In genomic region chr14:100554696-100555320, GRCh38 we compare ENCODE assay signal across 24 cellular contexts. TPM values are rescaled to one million over a fixed set of nuclear protein-coding genes. Genes with fewer than 3 reads are reported as not detected.
"Had no signal": no experiment of that assay in that cellular context is flagged by ENCODE, and none has a peak within 500 bp of the region (broad histone marks: within the 10 kb centered on the region; RNA-seq: fewer than 3 reads in every experiment).

No MANE protein-coding gene starts in this region.

- DNase-seq: activated CD4-positive, alpha-beta T cell treated with anti-CD3 and anti-CD28 coated beads for 48 hours; activated CD8-positive, alpha-beta T cell treated with anti-CD3 and anti-CD28 coated beads for 36 hours; activated gamma-delta T cell; amniotic stem cell; cerebellar nuclear complex; dermis blood vessel endothelial cell; effector CD8-positive, alpha-beta T cell; foreskin keratinocyte; natural killer cell; pancreas; spleen; stimulated activated CD4-positive, alpha-beta T cell treated with anti-CD3 and anti-CD28 coated beads, Interleukin-4, amount 100 ng/mL, for 1 hour; SW 1271; T-helper 17 cell; tibial artery had no signal

- H3K4me3 ChIP-seq: hepatocyte, lower lobe of right lung, pancreas, psoas muscle, right atrium auricular region, spleen, tibial artery had no signal

- H3K4me1 ChIP-seq: breast epithelium, foreskin keratinocyte, pancreas, psoas muscle, right atrium auricular region had no signal

- H3K27ac Mint-ChIP-seq: activated CD8-positive, alpha-beta T cell treated with anti-CD3 and anti-CD28 coated beads for 36 hours; activated naive CD4-positive, alpha-beta T cell treated with anti-CD3 and anti-CD28 coated beads, Interleukin-2, amount 50 U/mL, for 24 hours; activated T-helper 1 cell treated with anti-CD3 and anti-CD28 coated beads, Interleukin-12 subunit alpha, Interleukin-12 subunit beta, Interleukin-2, Interleukin-4 antibody, amounts not matched to agents 30 ng/mL and 10 ng/mL and 1 ng/mL, durations not matched to agents 14 hours and 24 hours and 36 hours; immature natural killer cell; natural killer cell; stimulated activated naive CD8-positive, alpha-beta T cell treated with anti-CD3 and anti-CD28 coated beads, Interleukin-15, Interleukin-2, amounts not matched to agents 100 ng/mL and 50 ng/mL, for 24 hours; T-helper 17 cell had no signal

- H3K79me2 ChIP-seq: hepatocyte had no signal

- H3K36me3 Mint-ChIP-seq: activated naive CD4-positive, alpha-beta T cell treated with anti-CD3 and anti-CD28 coated beads, Interleukin-2, amount 50 U/mL, for 24 hours; immature natural killer cell; natural killer cell had no signal

- H3K4me2 ChIP-seq: hepatocyte had no signal

- H3K27me3 Mint-ChIP-seq: activated CD8-positive, alpha-beta T cell treated with anti-CD3 and anti-CD28 coated beads for 36 hours; activated naive CD4-positive, alpha-beta T cell treated with anti-CD3 and anti-CD28 coated beads, Interleukin-2, amount 50 U/mL, for 24 hours; stimulated activated naive CD8-positive, alpha-beta T cell treated with anti-CD3 and anti-CD28 coated beads, Interleukin-15, Interleukin-2, amounts not matched to agents 100 ng/mL and 50 ng/mL, for 24 hours had no signal

- H3K9me3 ChIP-seq: breast epithelium, lower lobe of right lung, pancreas, psoas muscle, right atrium auricular region, spleen, tibial artery had no signal

- H3K9me3 Mint-ChIP-seq: activated CD8-positive, alpha-beta T cell treated with anti-CD3 and anti-CD28 coated beads for 36 hours; activated naive CD4-positive, alpha-beta T cell treated with anti-CD3 and anti-CD28 coated beads, Interleukin-2, amount 50 U/mL, for 24 hours; activated T-helper 1 cell treated with anti-CD3 and anti-CD28 coated beads, Interleukin-12 subunit alpha, Interleukin-12 subunit beta, Interleukin-2, Interleukin-4 antibody, amounts not matched to agents 30 ng/mL and 10 ng/mL and 1 ng/mL, durations not matched to agents 14 hours and 24 hours and 36 hours; immature natural killer cell; natural killer cell; stimulated activated naive CD8-positive, alpha-beta T cell treated with anti-CD3 and anti-CD28 coated beads, Interleukin-15, Interleukin-2, amounts not matched to agents 100 ng/mL and 50 ng/mL, for 24 hours had no signal

- H3K4me1 Mint-ChIP-seq: activated naive CD4-positive, alpha-beta T cell treated with anti-CD3 and anti-CD28 coated beads, Interleukin-2, amount 50 U/mL, for 24 hours; immature natural killer cell; natural killer cell had no signal

- H3K27me3 ChIP-seq: breast epithelium, hepatocyte, pancreas, right atrium auricular region had no signal

- H3K27ac ChIP-seq: foreskin keratinocyte, hepatocyte, lower lobe of right lung, pancreas, psoas muscle, right atrium auricular region, tibial artery had no signal

- H3K36me3 ChIP-seq: breast epithelium, lower lobe of right lung, pancreas, right atrium auricular region, spleen, tibial artery had no signal

- H3K4me3 Mint-ChIP-seq: activated CD8-positive, alpha-beta T cell treated with anti-CD3 and anti-CD28 coated beads for 36 hours; activated naive CD4-positive, alpha-beta T cell treated with anti-CD3 and anti-CD28 coated beads, Interleukin-2, amount 50 U/mL, for 24 hours; activated T-helper 1 cell treated with anti-CD3 and anti-CD28 coated beads, Interleukin-12 subunit alpha, Interleukin-12 subunit beta, Interleukin-2, Interleukin-4 antibody, amounts not matched to agents 30 ng/mL and 10 ng/mL and 1 ng/mL, durations not matched to agents 14 hours and 24 hours and 36 hours; immature natural killer cell; natural killer cell; stimulated activated naive CD8-positive, alpha-beta T cell treated with anti-CD3 and anti-CD28 coated beads, Interleukin-15, Interleukin-2, amounts not matched to agents 100 ng/mL and 50 ng/mL, for 24 hours; T-helper 17 cell had no signal

RNA-seq across cellular contexts. Expression of gene BEGAIN, which starts 32.4 kb away (rescaled TPM):
- polyA plus RNA-seq: immature natural killer cell had no signal
